Comparison of ENCODE assay signal across 22 cellular contexts in genomic region chr3:64164309-64164708, GRCh38.
DNase-seq lines count a peak whose midpoint lies in the region; ATAC-seq and TF ChIP-seq lines count a peak whose summit lies in the region.
"Had no signal": no experiment of that assay in that cellular context is flagged by ENCODE, and none has a peak within 500 bp of the region (broad histone marks: within the 10 kb centered on the region; RNA-seq: fewer than 3 reads in every experiment).

No MANE protein-coding gene starts in this region.

- H3K4me1 Mint-ChIP-seq in activated naive CD4-positive, alpha-beta T cell treated with anti-CD3 and anti-CD28 coated beads, Interleukin-2, amount 10 ng/mL, durations not matched to agents 7 days and 5 days: no peaks in the 10 kb centered on the region
- H3K4me1 Mint-ChIP-seq: CD14-positive monocyte had no signal

- H3K36me3 Mint-ChIP-seq in activated naive CD4-positive, alpha-beta T cell treated with anti-CD3 and anti-CD28 coated beads, Interleukin-2, amount 10 ng/mL, durations not matched to agents 7 days and 5 days: no peaks in the 10 kb centered on the region
- H3K36me3 Mint-ChIP-seq: CD14-positive monocyte had no signal

- H3K4me3 Mint-ChIP-seq in activated naive CD4-positive, alpha-beta T cell treated with anti-CD3 and anti-CD28 coated beads, Interleukin-2, amount 10 ng/mL, durations not matched to agents 7 days and 5 days: no peak overlapping the region
- H3K4me3 Mint-ChIP-seq: activated CD8-positive, alpha-beta T cell treated with anti-CD3 and anti-CD28 coated beads, Interleukin-2, amount 10 ng/mL, durations not matched to agents 7 days and 5 days; CD14-positive monocyte; dendritic cell treated with granulocyte-macrophage colony-stimulating factor and Interleukin-4, amounts not matched to agents 40 ng/mL and 50 ng/mL, for 4 days had no signal

- 59 to 60% methylated on average over 2 of the region's 2 CpGs for WGBS in GM23248 (ENCODE audit: low coverage in 1 of 2, low lambda C conversion rate in 2 of 2, missing lambda C conversion rate in 2 of 2), 2 experiments
- WGBS in mammary epithelial cell (ENCODE audit: low coverage, missing lambda C conversion rate): 60% methylated on average over 2 of the region's 2 CpGs
- 95 to 97% methylated on average over 2 of the region's 2 CpGs for WGBS in thyroid gland, 2 donors

- H3F3A ChIP-seq in GM23248 (ENCODE audit: insufficient read depth): peaks cover 8% of the 10 kb centered on the region; the same call in 1 of the 2 replicates

- no peaks in the 10 kb centered on the region for H3K9me3 Mint-ChIP-seq in activated naive CD4-positive, alpha-beta T cell treated with anti-CD3 and anti-CD28 coated beads, Interleukin-2, amount 10 ng/mL, durations not matched to agents 7 days and 5 days
- H3K9me3 Mint-ChIP-seq: dendritic cell treated with granulocyte-macrophage colony-stimulating factor and Interleukin-4, amounts not matched to agents 40 ng/mL and 50 ng/mL, for 4 days had no signal

- dilution Hi-C loops in mammary epithelial cell (cut with HindIII; ENCODE audit: low sequenced_read_pairs): no loop called here

- TF ChIP-seq POLR2A in thyroid gland (IDR thresholded peaks at IDR 0.05): no peak

- ATAC-seq in GM21367 (IDR thresholded peaks at IDR 0.05; ENCODE audit: unreplicated experiment) (no peak), sciatic nerve (no peak)
- ATAC-seq: activated CD8-positive, alpha-beta T cell treated with anti-CD3 and anti-CD28 coated beads, Interleukin-2, amount 10 ng/mL, durations not matched to agents 7 days and 5 days; HCT116; Right ventricle myocardium inferior had no signal

- peaks cover 76% of the 10 kb centered on the region for H3K79me2 ChIP-seq in GM23248 (ENCODE audit: insufficient read depth)
- H3K79me2 ChIP-seq in mammary epithelial cell (ENCODE audit: insufficient read depth, low read length): peaks cover 36% of the 10 kb centered on the region

- no TSS peak for BruUV-seq in mammary epithelial cell (replicated peaks; lab: Mats Ljungman, UMichigan)

- H3K9ac ChIP-seq in GM23248 (no peak overlapping the region), mammary epithelial cell (ENCODE audit: insufficient read depth, low read length) (no peak overlapping the region)
- H3K9ac ChIP-seq: KMS-11 had no signal

- H3K27me3 ChIP-seq in GM23248 (replicated peaks; ENCODE audit: insufficient read depth): no peaks in the 10 kb centered on the region
- H3K27me3 ChIP-seq in mammary epithelial cell (ENCODE audit: insufficient read depth, low read length): no peaks in the 10 kb centered on the region
- no peaks in the 10 kb centered on the region for H3K27me3 ChIP-seq in thyroid gland
- H3K27me3 ChIP-seq: cardiac muscle cell, right atrium auricular region had no signal

- H3K27me3 Mint-ChIP-seq in activated naive CD4-positive, alpha-beta T cell treated with anti-CD3 and anti-CD28 coated beads, Interleukin-2, amount 10 ng/mL, durations not matched to agents 7 days and 5 days: no peaks in the 10 kb centered on the region

- DNase-seq in GM23248 (peak; percentile 23), mammary epithelial cell (no peak), kidney glomerular epithelial cell (lab: John Stamatoyannopoulos, UW) (peak; percentile 64), thyroid gland (no peak), NCI-H128 (lab: John Stamatoyannopoulos, UW; ENCODE audit: unreplicated experiment) (no peak), sciatic nerve (ENCODE audit: low spot score) (no peak)
- no peak for DNase-seq in activated naive CD4-positive, alpha-beta T cell treated with anti-CD3 and anti-CD28 coated beads, Interleukin-2, amount 10 ng/mL, durations not matched to agents 7 days and 5 days
- DNase-seq: activated CD4-positive, CD25-positive, alpha-beta regulatory T cell treated with anti-CD3 and anti-CD28 coated beads, Interleukin-2, amount 50 U/mL, for 72 hours; activated CD8-positive, alpha-beta T cell treated with anti-CD3 and anti-CD28 coated beads, Interleukin-2, amount 10 ng/mL, durations not matched to agents 7 days and 5 days; activated naive CD4-positive, alpha-beta T cell; foreskin melanocyte; islet precursor cell; NCI-H187 treated with DMSO at 0.1 percent for 48 hours; stimulated activated CD8-positive, alpha-beta memory T cell treated with anti-CD3 and anti-CD28 coated beads, Interleukin-4, amount 100 ng/mL, for 48 hours had no signal

- CTCF ChIA-PET in mammary epithelial cell (lab: Charles Lee; ENCODE audit: low non-redundant PET): interaction anchor here (0.6 kb wide), 1 partner anchor 198 kb away, joined by 3 read pairs; no protein-coding TSS in a partner anchor
- CTCF ChIA-PET in activated naive CD4-positive, alpha-beta T cell treated with anti-CD3 and anti-CD28 coated beads, Interleukin-2, amount 10 ng/mL, durations not matched to agents 7 days and 5 days (lab: Charles Lee): no interaction called here

- H3K4me2 ChIP-seq in GM23248 (ENCODE audit: unreplicated experiment) (no peak overlapping the region), mammary epithelial cell (ENCODE audit: insufficient read depth, low read depth, low read length) (no peak overlapping the region)
- H3K4me2 ChIP-seq: KMS-11 had no signal

- H3K4me3 ChIP-seq in GM23248: no peak overlapping the region
- H3K4me3 ChIP-seq in mammary epithelial cell (replicated peaks in 1 of 3; ENCODE audit: insufficient read depth in 1 of 3, low read depth in 2 of 3, low read length in 3 of 3): no peak overlapping the region
- H3K4me3 ChIP-seq in thyroid gland (replicated peaks in 1 of 3): no peak overlapping the region
- H3K4me3 ChIP-seq: cardiac muscle cell, right atrium auricular region had no signal

- in situ Hi-C loops in GM23248 (cut with MboI): no loop called here
- in situ Hi-C loops in mammary epithelial cell (cut with MboI; ENCODE audit: low sequenced_read_pairs in 2 of 2): no loop called here

- H2AFZ ChIP-seq in GM23248 (no peak overlapping the region), mammary epithelial cell (ENCODE audit: low read depth, low read length) (peak overlapping the region; percentile 32)

- no peaks in the 10 kb centered on the region for H4K20me1 ChIP-seq in GM23248 (ENCODE audit: insufficient read depth)
- H4K20me1 ChIP-seq in mammary epithelial cell (ENCODE audit: insufficient read depth, low read length): no peaks in the 10 kb centered on the region

- H3K27ac ChIP-seq in GM23248 (peak overlapping the region; percentile 57), mammary epithelial cell (ENCODE audit: insufficient read depth, low read depth, low read length) (peak overlapping the region; percentile 94), thyroid gland (peak overlapping the region; percentile 62 to 85 (median 69))
- H3K27ac ChIP-seq: cardiac muscle cell, KMS-11, right atrium auricular region had no signal

- no peak overlapping the region for H3K27ac Mint-ChIP-seq in activated naive CD4-positive, alpha-beta T cell treated with anti-CD3 and anti-CD28 coated beads, Interleukin-2, amount 10 ng/mL, durations not matched to agents 7 days and 5 days
- H3K27ac Mint-ChIP-seq: activated CD8-positive, alpha-beta T cell treated with anti-CD3 and anti-CD28 coated beads, Interleukin-2, amount 10 ng/mL, durations not matched to agents 7 days and 5 days; CD14-positive monocyte; dendritic cell treated with granulocyte-macrophage colony-stimulating factor and Interleukin-4, amounts not matched to agents 40 ng/mL and 50 ng/mL, for 4 days had no signal

- intact Hi-C loops in mammary epithelial cell (cut with micrococcal nuclease): no loop called here
- intact Hi-C loops in thyroid gland (cut with DNase I): no loop called here
- intact Hi-C loops in sciatic nerve (cut with DNase I): loop anchor here (10.0 kb wide), 1 partner anchor 130 kb away; no protein-coding TSS in a partner anchor

- TF ChIP-seq CTCF in mammary epithelial cell (conservative IDR thresholded peaks at IDR 0.05 in 1 of 2, IDR thresholded peaks at IDR 0.05 in 1 of 2; ENCODE audit: extremely low read depth in 1 of 2, insufficient read depth in 1 of 2, low read depth in 1 of 2, low read length in 2 of 2): no peak
- no peak for TF ChIP-seq CTCF in thyroid gland (IDR thresholded peaks at IDR 0.05)

- H3K4me1 ChIP-seq in GM23248 (ENCODE audit: insufficient read depth): peaks cover 28% of the 10 kb centered on the region
- peaks cover 60% of the 10 kb centered on the region for H3K4me1 ChIP-seq in mammary epithelial cell (ENCODE audit: insufficient read depth, low read length)
- H3K4me1 ChIP-seq in thyroid gland: peaks cover 59 to 65% of the 10 kb centered on the region in 2 donors

- H3K36me3 ChIP-seq in GM23248 (ENCODE audit: low read depth) (no peaks in the 10 kb centered on the region), mammary epithelial cell (ENCODE audit: insufficient read depth, low read length) (peaks cover 18% of the 10 kb centered on the region), thyroid gland (no peaks in the 10 kb centered on the region)
- H3K36me3 ChIP-seq: cardiac muscle cell had no signal

- H3K9me3 ChIP-seq in GM23248 (ENCODE audit: low read depth) (no peaks in the 10 kb centered on the region), mammary epithelial cell (replicated peaks; ENCODE audit: insufficient read depth, low read length) (no peaks in the 10 kb centered on the region), thyroid gland (no peaks in the 10 kb centered on the region)
- H3K9me3 ChIP-seq: right atrium auricular region had no signal

- no peaks in the 10 kb centered on the region for H3K9me2 ChIP-seq in GM23248 (ENCODE audit: insufficient read depth)

Comparison
In these comparisons a context has a peak if more than half of its experiments do, and no peak if none do; other contexts are left out.
1. DNase-seq: peak in GM23248 (single experiment) and kidney glomerular epithelial cell (single experiment); none in mammary epithelial cell (single experiment), thyroid gland (0 of 2), activated naive CD4-positive, alpha-beta T cell treated with anti-CD3 and anti-CD28 coated beads, Interleukin-2, amount 10 ng/mL, durations not matched to agents 7 days and 5 days (single experiment), NCI-H128 (single experiment) and sciatic nerve (single experiment).
2. Peak in every context shown above with its lines, with median percentiles within 50 percentile points of each other: H3K27ac ChIP-seq.